Comparison of ENCODE assay signal across 24 cellular contexts in genomic region chr2:23588788-23589187, GRCh38.
DNase-seq lines count a peak whose midpoint lies in the region; TF ChIP-seq lines count a peak whose summit lies in the region.
"Had no signal": no experiment of that assay in that cellular context is flagged by ENCODE, and none has a peak within 500 bp of the region (broad histone marks: within the 10 kb centered on the region; RNA-seq: fewer than 3 reads in every experiment).

No MANE protein-coding gene starts in this region.

- H3K27ac Mint-ChIP-seq in brain (peak overlapping the region in 4 of 5 experiments; percentile 2 to 68 (median 43)), type B pancreatic cell (no peak overlapping the region)
- H3K27ac Mint-ChIP-seq: activated CD4-positive, alpha-beta memory T cell treated with anti-CD3 and anti-CD28 coated beads for 36 hours; activated naive CD4-positive, alpha-beta T cell treated with anti-CD3 and anti-CD28 coated beads, Interleukin-2, amount 10 ng/mL, durations not matched to agents 7 days and 5 days; activated T-helper 1 cell treated with anti-CD3 and anti-CD28 coated beads, Interleukin-12 subunit alpha, Interleukin-12 subunit beta, Interleukin-2, Interleukin-4 antibody, amounts not matched to agents 30 ng/mL and 10 ng/mL and 1 ng/mL, durations not matched to agents 14 hours and 24 hours and 36 hours; effector memory CD8-positive, alpha-beta T cell; naive B cell; stimulated activated naive CD8-positive, alpha-beta T cell treated with anti-CD3 and anti-CD28 coated beads, Interleukin-15, Interleukin-2, amounts not matched to agents 100 ng/mL and 50 ng/mL, for 24 hours; T-helper 1 cell treated with Interleukin-12 subunit alpha and Interleukin-12 subunit beta and Interleukin-4 antibody, amounts not matched to agents 30 μg/mL and 1 μg/mL, for 36 hours had no signal

- DNase-seq in left kidney (ENCODE audit: low read depth, low spot score): peak; percentile 80
- peak; percentile 61 for DNase-seq in retina
- DNase-seq in type B pancreatic cell (ENCODE audit: extremely low spot score, unreplicated experiment): no peak
- DNase-seq in SKM-1 treated with dmso at 0.1 percent for 144 hours (lab: John Stamatoyannopoulos, UW; ENCODE audit: unreplicated experiment): no peak
- DNase-seq in NCI-H128 (lab: John Stamatoyannopoulos, UW; ENCODE audit: unreplicated experiment): no peak
- DNase-seq in cerebellar nuclear complex (lab: John Stamatoyannopoulos, UW): no peak
- DNase-seq: activated CD4-positive, alpha-beta memory T cell treated with anti-CD3 and anti-CD28 coated beads for 36 hours; activated CD4-positive, CD25-positive, alpha-beta regulatory T cell treated with anti-CD3 and anti-CD28 coated beads, Interleukin-2, amount 50 U/mL, for 72 hours; activated CD8-positive, alpha-beta memory T cell treated with anti-CD3 and anti-CD28 coated beads, Interleukin-2, amount 50 U/mL, for 4 hours; activated naive CD4-positive, alpha-beta T cell treated with anti-CD3 and anti-CD28 coated beads, Interleukin-2, amount 10 ng/mL, durations not matched to agents 7 days and 5 days; Calu3; cortex of kidney; effector memory CD8-positive, alpha-beta T cell; foreskin melanocyte; hippocampal formation; naive B cell; NCI-H446 treated with DMSO at 0.1 percent for 48 hours; right lobe of liver; RPMI8226; trophoblast cell had no signal

- peaks cover 3% of the 10 kb centered on the region for H3K27me3 Mint-ChIP-seq in brain
- H3K27me3 Mint-ChIP-seq in type B pancreatic cell: no peaks in the 10 kb centered on the region
- H3K27me3 Mint-ChIP-seq: activated CD4-positive, alpha-beta memory T cell treated with anti-CD3 and anti-CD28 coated beads for 36 hours; stimulated activated naive CD8-positive, alpha-beta T cell treated with anti-CD3 and anti-CD28 coated beads, Interleukin-15, Interleukin-2, amounts not matched to agents 100 ng/mL and 50 ng/mL, for 24 hours had no signal

- H3K36me3 Mint-ChIP-seq in brain: no peaks in the 10 kb centered on the region
- H3K36me3 Mint-ChIP-seq in type B pancreatic cell: peaks cover 5% of the 10 kb centered on the region
- H3K36me3 Mint-ChIP-seq: activated CD4-positive, alpha-beta memory T cell treated with anti-CD3 and anti-CD28 coated beads for 36 hours; activated naive CD4-positive, alpha-beta T cell treated with anti-CD3 and anti-CD28 coated beads, Interleukin-2, amount 10 ng/mL, durations not matched to agents 7 days and 5 days; naive B cell had no signal

- H3K4me3 Mint-ChIP-seq in brain: no peak overlapping the region
- peak overlapping the region; percentile 5 for H3K4me3 Mint-ChIP-seq in type B pancreatic cell
- H3K4me3 Mint-ChIP-seq: activated CD4-positive, alpha-beta memory T cell treated with anti-CD3 and anti-CD28 coated beads for 36 hours; activated naive CD4-positive, alpha-beta T cell treated with anti-CD3 and anti-CD28 coated beads, Interleukin-2, amount 10 ng/mL, durations not matched to agents 7 days and 5 days; activated T-helper 1 cell treated with anti-CD3 and anti-CD28 coated beads, Interleukin-12 subunit alpha, Interleukin-12 subunit beta, Interleukin-2, Interleukin-4 antibody, amounts not matched to agents 30 ng/mL and 10 ng/mL and 1 ng/mL, durations not matched to agents 14 hours and 24 hours and 36 hours; effector memory CD8-positive, alpha-beta T cell; naive B cell; stimulated activated naive CD8-positive, alpha-beta T cell treated with anti-CD3 and anti-CD28 coated beads, Interleukin-15, Interleukin-2, amounts not matched to agents 100 ng/mL and 50 ng/mL, for 24 hours; T-helper 1 cell treated with Interleukin-12 subunit alpha and Interleukin-12 subunit beta and Interleukin-4 antibody, amounts not matched to agents 30 μg/mL and 1 μg/mL, for 36 hours had no signal

- peaks cover 77% of the 10 kb centered on the region for H3K4me1 Mint-ChIP-seq in brain
- H3K4me1 Mint-ChIP-seq in type B pancreatic cell (ENCODE audit: unreplicated experiment): peaks cover 62% of the 10 kb centered on the region
- H3K4me1 Mint-ChIP-seq: activated naive CD4-positive, alpha-beta T cell treated with anti-CD3 and anti-CD28 coated beads, Interleukin-2, amount 10 ng/mL, durations not matched to agents 7 days and 5 days; naive B cell had no signal

- TF ChIP-seq CTCF in brain (conservative IDR thresholded peaks at IDR 0.05) (no peak), type B pancreatic cell (conservative IDR thresholded peaks at IDR 0.05) (no peak)

- H3K9me3 Mint-ChIP-seq in brain (no peaks in the 10 kb centered on the region), type B pancreatic cell (no peaks in the 10 kb centered on the region)
- H3K9me3 Mint-ChIP-seq: activated CD4-positive, alpha-beta memory T cell treated with anti-CD3 and anti-CD28 coated beads for 36 hours; activated naive CD4-positive, alpha-beta T cell treated with anti-CD3 and anti-CD28 coated beads, Interleukin-2, amount 10 ng/mL, durations not matched to agents 7 days and 5 days; activated T-helper 1 cell treated with anti-CD3 and anti-CD28 coated beads, Interleukin-12 subunit alpha, Interleukin-12 subunit beta, Interleukin-2, Interleukin-4 antibody, amounts not matched to agents 30 ng/mL and 10 ng/mL and 1 ng/mL, durations not matched to agents 14 hours and 24 hours and 36 hours; effector memory CD8-positive, alpha-beta T cell; naive B cell; stimulated activated naive CD8-positive, alpha-beta T cell treated with anti-CD3 and anti-CD28 coated beads, Interleukin-15, Interleukin-2, amounts not matched to agents 100 ng/mL and 50 ng/mL, for 24 hours; T-helper 1 cell treated with Interleukin-12 subunit alpha and Interleukin-12 subunit beta and Interleukin-4 antibody, amounts not matched to agents 30 μg/mL and 1 μg/mL, for 36 hours had no signal

Comparison
In these comparisons a context has a peak if more than half of its experiments do, and no peak if none do; other contexts are left out.
1. DNase-seq: peak in left kidney (single experiment) and retina (single experiment); none in type B pancreatic cell (single experiment), SKM-1 treated with dmso at 0.1 percent for 144 hours (single experiment), NCI-H128 (single experiment) and cerebellar nuclear complex (0 of 2).